In genomic region chr1:99707535-99708142, GRCh38 we compare ENCODE assay signal across 9 cellular contexts. TPM values are rescaled to one million over a fixed set of nuclear protein-coding genes. Genes with fewer than 3 reads are reported as not detected.
DNase-seq lines count a peak whose midpoint lies in the region; ATAC-seq, FAIRE-seq and TF ChIP-seq lines count a peak whose summit lies in the region.
"Had no signal": no experiment of that assay in that cellular context is flagged by ENCODE, and none has a peak within 500 bp of the region (broad histone marks: within the 10 kb centered on the region; RNA-seq: fewer than 3 reads in every experiment).

No MANE protein-coding gene starts in this region.

- 22 to 25% methylated on average over 4 of the region's 4 CpGs for WGBS in pancreas, 2 donors

- no peaks in the 10 kb centered on the region for H3K9me3 ChIP-seq in pancreas

- H3K4me3 ChIP-seq in KMS-11 (IDR thresholded peaks at IDR 0.05; ENCODE audit: insufficient read depth, low read depth, low read length) = no peak overlapping the region
- no peak overlapping the region for H3K4me3 ChIP-seq in pancreas

- H2AFZ ChIP-seq in KMS-11 (ENCODE audit: low read depth) = no peak overlapping the region

- ATAC-seq in GM21619 (IDR thresholded peaks at IDR 0.05; ENCODE audit: unreplicated experiment) = peak; percentile 90
- peak; percentile 82 for ATAC-seq in foreskin keratinocyte
- peak; percentile 61 to 92 (median 88) for ATAC-seq in pancreas

- H3K36me3 Mint-ChIP-seq in activated T-helper 1 cell treated with anti-CD3 and anti-CD28 coated beads, Interleukin-12 subunit alpha, Interleukin-12 subunit beta, Interleukin-2, Interleukin-4 antibody, amounts not matched to agents 30 ng/mL and 10 ng/mL and 1 ng/mL, durations not matched to agents 14 hours and 24 hours and 36 hours (ENCODE audit: low read depth) = no peaks in the 10 kb centered on the region

- no peak overlapping the region for H3K27ac Mint-ChIP-seq in activated T-helper 1 cell treated with anti-CD3 and anti-CD28 coated beads, Interleukin-12 subunit alpha, Interleukin-12 subunit beta, Interleukin-2, Interleukin-4 antibody, amounts not matched to agents 30 ng/mL and 10 ng/mL and 1 ng/mL, durations not matched to agents 14 hours and 24 hours and 36 hours

- no peaks in the 10 kb centered on the region for H3K79me2 ChIP-seq in KMS-11 (ENCODE audit: insufficient read depth, low read depth)

- DNase-seq in EL = peak; percentile 62
- DNase-seq in RCC 7860 (ENCODE audit: low spot score) = peak; percentile 59
- peak; percentile 16 for DNase-seq in activated T-helper 1 cell treated with anti-CD3 and anti-CD28 coated beads, Interleukin-12 subunit alpha, Interleukin-12 subunit beta, Interleukin-2, Interleukin-4 antibody, amounts not matched to agents 30 ng/mL and 10 ng/mL and 1 ng/mL, durations not matched to agents 14 hours and 24 hours and 36 hours (ENCODE audit: low spot score)
- DNase-seq in foreskin keratinocyte = peak in 1 of 2 donors; percentile 43
- DNase-seq in pancreas = peak in 5 of 6 donors; percentile 16 to 71 (median 45)
- DNase-seq in amniotic stem cell (lab: John Stamatoyannopoulos, UW) = no peak

- H3K4me2 ChIP-seq in KMS-11 = no peak overlapping the region

- H3K4me3 Mint-ChIP-seq in activated T-helper 1 cell treated with anti-CD3 and anti-CD28 coated beads, Interleukin-12 subunit alpha, Interleukin-12 subunit beta, Interleukin-2, Interleukin-4 antibody, amounts not matched to agents 30 ng/mL and 10 ng/mL and 1 ng/mL, durations not matched to agents 14 hours and 24 hours and 36 hours = no peak overlapping the region

- H3K27ac ChIP-seq in KMS-11 (no peak overlapping the region), foreskin keratinocyte (no peak overlapping the region), pancreas (no peak overlapping the region)
- H3K27ac ChIP-seq: epithelial cell of prostate had no signal

- peak; percentile 83 for FAIRE-seq in RCC 7860 (lab: Jason Lieb, UNC)
- FAIRE-seq in pancreas (lab: Jason Lieb, UNC) = peak; percentile 95

- H3K36me3 ChIP-seq in KMS-11 (ENCODE audit: insufficient read depth) = no peaks in the 10 kb centered on the region
- no peaks in the 10 kb centered on the region for H3K36me3 ChIP-seq in pancreas

- peaks cover 16% of the 10 kb centered on the region for H3K4me1 Mint-ChIP-seq in activated T-helper 1 cell treated with anti-CD3 and anti-CD28 coated beads, Interleukin-12 subunit alpha, Interleukin-12 subunit beta, Interleukin-2, Interleukin-4 antibody, amounts not matched to agents 30 ng/mL and 10 ng/mL and 1 ng/mL, durations not matched to agents 14 hours and 24 hours and 36 hours (ENCODE audit: low read depth)

- H3K27me3 ChIP-seq in KMS-11 (ENCODE audit: insufficient read depth, low read depth) (no peaks in the 10 kb centered on the region), foreskin keratinocyte (no peaks in the 10 kb centered on the region), pancreas (no peaks in the 10 kb centered on the region)

- H4K20me1 ChIP-seq in KMS-11 (ENCODE audit: insufficient read depth) = no peaks in the 10 kb centered on the region

- peak; percentile 87 for TF ChIP-seq CTCF in KMS-11 (conservative IDR thresholded peaks at IDR 0.05; ENCODE audit: low read depth, low read length)
- TF ChIP-seq CTCF in foreskin keratinocyte (conservative IDR thresholded peaks at IDR 0.05) = peak; percentile 95
- peak; percentile 48 to 73 (median 65) for TF ChIP-seq CTCF in pancreas (IDR thresholded peaks at IDR 0.05)

- peaks cover 2% of the 10 kb centered on the region for H3K27me3 Mint-ChIP-seq in activated T-helper 1 cell treated with anti-CD3 and anti-CD28 coated beads, Interleukin-12 subunit alpha, Interleukin-12 subunit beta, Interleukin-2, Interleukin-4 antibody, amounts not matched to agents 30 ng/mL and 10 ng/mL and 1 ng/mL, durations not matched to agents 14 hours and 24 hours and 36 hours (ENCODE audit: insufficient read depth)

- H3K9me3 Mint-ChIP-seq in activated T-helper 1 cell treated with anti-CD3 and anti-CD28 coated beads, Interleukin-12 subunit alpha, Interleukin-12 subunit beta, Interleukin-2, Interleukin-4 antibody, amounts not matched to agents 30 ng/mL and 10 ng/mL and 1 ng/mL, durations not matched to agents 14 hours and 24 hours and 36 hours = no peaks in the 10 kb centered on the region

- intact Hi-C loops in activated T-helper 1 cell treated with anti-CD3 and anti-CD28 coated beads, Interleukin-12 subunit alpha, Interleukin-12 subunit beta, Interleukin-2, Interleukin-4 antibody, amounts not matched to agents 30 ng/mL and 10 ng/mL and 1 ng/mL, durations not matched to agents 14 hours and 24 hours and 36 hours (cut with micrococcal nuclease) = loop anchor here (1.0 to 2.0 kb wide), 3 partner anchors 529 to 957 kb away; no protein-coding TSS in a partner anchor
- intact Hi-C loops in pancreas (cut with DNase I) = loop anchor here in 1 of 3 donors (10.0 kb wide), 1 partner anchor 523 kb away; no protein-coding TSS in a partner anchor

- no peak overlapping the region for H3K9ac ChIP-seq in KMS-11

- H3K4me1 ChIP-seq in KMS-11 (ENCODE audit: low read depth, poor library complexity, severe bottlenecking) = no peaks in the 10 kb centered on the region
- H3K4me1 ChIP-seq in foreskin keratinocyte = no peaks in the 10 kb centered on the region
- no peaks in the 10 kb centered on the region for H3K4me1 ChIP-seq in pancreas

RNA-seq across cellular contexts. Expression of gene FRRS1, which starts 58.8 kb away (rescaled TPM):
- total RNA-seq in activated T-helper 1 cell treated with anti-CD3 and anti-CD28 coated beads, Interleukin-12 subunit alpha, Interleukin-12 subunit beta, Interleukin-2, Interleukin-4 antibody, amounts not matched to agents 30 ng/mL and 10 ng/mL and 1 ng/mL, durations not matched to agents 14 hours and 24 hours and 36 hours = 0.07 and 0.62 TPM in 2 replicates
- total RNA-seq in foreskin keratinocyte = 13.0 and 13.2 TPM in 2 replicates
- polyA plus RNA-seq in foreskin keratinocyte = 0.90 and 1.4 TPM in 2 replicates
- total RNA-seq in pancreas = 1 to 10 TPM in 5 of 6 donors, under 1 TPM in 1; 0.79 to 7.3 (median 2.4) TPM
- polyA plus RNA-seq in pancreas = under 1 TPM; 0.34 to 0.38 TPM
